ENCODE assay signal across 24 cellular contexts in the genomic region with DNA sequence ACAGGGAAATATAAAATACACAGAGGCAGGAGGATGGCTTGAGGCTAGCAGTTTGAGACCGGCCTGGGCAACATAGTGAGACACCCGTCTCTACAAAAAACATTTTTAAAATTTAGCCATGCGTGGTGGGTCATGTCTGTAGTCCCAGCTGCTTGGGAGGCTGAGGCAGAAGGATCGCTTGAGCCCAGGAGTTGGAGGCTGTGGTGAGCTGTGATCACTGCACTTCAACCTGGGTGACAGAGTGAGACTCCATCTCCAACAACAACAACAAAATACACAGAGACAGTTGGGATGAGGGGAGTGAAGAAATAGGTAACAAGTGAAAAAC. TPM values are rescaled to one million over a fixed set of nuclear protein-coding genes. Genes with fewer than 3 reads are reported as not detected.
A peak's percentile ranks its signal among the peaks of the same experiment; 100 is the strongest.
DNase-seq lines count a peak whose midpoint lies in the region; ATAC-seq, FAIRE-seq and TF ChIP-seq lines count a peak whose summit lies in the region.
"Had no signal": no experiment of that assay in that cellular context is flagged by ENCODE, and none has a peak within 500 bp of the region (broad histone marks: within the 10 kb centered on the region; RNA-seq: fewer than 3 reads in every experiment).

No MANE protein-coding gene starts in this region.

- H3K4me1 Mint-ChIP-seq in activated T-helper 17 cell treated with anti-CD3 and anti-CD28 coated beads, Interleukin-2, amount 50 U/mL, for 72 hours = peaks cover 13% of the 10 kb centered on the region
- peaks cover 19% of the 10 kb centered on the region for H3K4me1 Mint-ChIP-seq in nephron progenitor cell

- H3K27ac ChIP-seq in 22Rv1 (peak overlapping the region; percentile 43; the same call in 1 of the 2 replicates), kidney (ENCODE audit: low read depth in 2 of 2, low read length in 2 of 2) (peak overlapping the region; percentile 66 to 81)
- H3K27ac ChIP-seq: psoas muscle, SJSA1, spleen, tibial artery had no signal

- no peaks in the 10 kb centered on the region for H3K27me3 Mint-ChIP-seq in activated T-helper 17 cell treated with anti-CD3 and anti-CD28 coated beads, Interleukin-2, amount 50 U/mL, for 72 hours
- no peaks in the 10 kb centered on the region for H3K27me3 Mint-ChIP-seq in nephron progenitor cell (ENCODE audit: low read depth, poor library complexity)
- H3K27me3 Mint-ChIP-seq: activated CD4-positive, alpha-beta T cell treated with anti-CD3 and anti-CD28 coated beads, Interleukin-2, amount 10 ng/mL, durations not matched to agents 7 days and 5 days; activated CD8-positive, alpha-beta memory T cell treated with anti-CD3 and anti-CD28 coated beads, Interleukin-2, amount 10 ng/mL, durations not matched to agents 7 days and 5 days; activated naive CD8-positive, alpha-beta T cell treated with anti-CD3 and anti-CD28 coated beads for 36 hours; B cell; effector memory CD8-positive, alpha-beta T cell had no signal

- ATAC-seq in activated T-helper 17 cell treated with anti-CD3 and anti-CD28 coated beads, Interleukin-2, amount 50 U/mL, for 72 hours (replicated peaks) = no peak
- ATAC-seq: activated CD8-positive, alpha-beta memory T cell treated with anti-CD3 and anti-CD28 coated beads, Interleukin-2, amount 10 ng/mL, durations not matched to agents 7 days and 5 days; effector memory CD8-positive, alpha-beta T cell; psoas muscle had no signal

- H3K36me3 ChIP-seq in kidney (ENCODE audit: control insufficient read depth in 1 of 2, insufficient read depth in 2 of 2, low read length in 2 of 2) = no peaks in the 10 kb centered on the region
- H3K36me3 ChIP-seq: Peyer's patch had no signal

- H3K9me3 Mint-ChIP-seq in activated T-helper 17 cell treated with anti-CD3 and anti-CD28 coated beads, Interleukin-2, amount 50 U/mL, for 72 hours = no peaks in the 10 kb centered on the region
- no peaks in the 10 kb centered on the region for H3K9me3 Mint-ChIP-seq in nephron progenitor cell
- H3K9me3 Mint-ChIP-seq: activated CD4-positive, alpha-beta T cell treated with anti-CD3 and anti-CD28 coated beads, Interleukin-2, amount 10 ng/mL, durations not matched to agents 7 days and 5 days; activated naive CD8-positive, alpha-beta T cell treated with anti-CD3 and anti-CD28 coated beads for 36 hours; effector memory CD8-positive, alpha-beta T cell; T-helper 1 cell treated with Interleukin-12 subunit alpha and Interleukin-12 subunit beta and Interleukin-4 antibody, amounts not matched to agents 30 μg/mL and 1 μg/mL, for 36 hours had no signal

- intact Hi-C loops in kidney (cut with DNase I) = no loop called here

- H3K4me3 Mint-ChIP-seq in activated T-helper 17 cell treated with anti-CD3 and anti-CD28 coated beads, Interleukin-2, amount 50 U/mL, for 72 hours = no peak overlapping the region
- H3K4me3 Mint-ChIP-seq in nephron progenitor cell = no peak overlapping the region
- H3K4me3 Mint-ChIP-seq: activated CD4-positive, alpha-beta T cell treated with anti-CD3 and anti-CD28 coated beads, Interleukin-2, amount 10 ng/mL, durations not matched to agents 7 days and 5 days; activated CD8-positive, alpha-beta memory T cell treated with anti-CD3 and anti-CD28 coated beads, Interleukin-2, amount 10 ng/mL, durations not matched to agents 7 days and 5 days; activated naive CD8-positive, alpha-beta T cell treated with anti-CD3 and anti-CD28 coated beads for 36 hours; B cell; effector memory CD8-positive, alpha-beta T cell; T-helper 1 cell treated with Interleukin-12 subunit alpha and Interleukin-12 subunit beta and Interleukin-4 antibody, amounts not matched to agents 30 μg/mL and 1 μg/mL, for 36 hours had no signal

- no peaks in the 10 kb centered on the region for H3K9me3 ChIP-seq in kidney (ENCODE audit: control insufficient read depth in 1 of 2, low read length in 2 of 2)
- H3K9me3 ChIP-seq: Peyer's patch, psoas muscle, SJSA1, spleen, tibial artery had no signal

- FAIRE-seq in kidney (lab: Jason Lieb, UNC) = no peak

- peaks cover 23% of the 10 kb centered on the region for H3K36me3 Mint-ChIP-seq in activated T-helper 17 cell treated with anti-CD3 and anti-CD28 coated beads, Interleukin-2, amount 50 U/mL, for 72 hours (ENCODE audit: low read depth)
- H3K36me3 Mint-ChIP-seq in nephron progenitor cell (ENCODE audit: low read depth) = peaks cover 19% of the 10 kb centered on the region

- DNase-seq in kidney = no peak
- DNase-seq in nephron progenitor cell = no peak
- DNase-seq in activated effector memory CD4-positive, alpha-beta T cell treated with anti-CD3 and anti-CD28 coated beads, Interleukin-2, amount 50 U/mL, for 16 hours = no peak
- no peak for DNase-seq in HuH-7 (ENCODE audit: low spot score)
- no peak for DNase-seq in SW 1271 (lab: John Stamatoyannopoulos, UW)
- DNase-seq in OCI-M1 (lab: John Stamatoyannopoulos, UW) = no peak
- DNase-seq: activated CD4-positive, alpha-beta T cell treated with anti-CD3 and anti-CD28 coated beads, Interleukin-2, amount 10 ng/mL, durations not matched to agents 7 days and 5 days; activated CD8-positive, alpha-beta memory T cell treated with anti-CD3 and anti-CD28 coated beads, Interleukin-2, amount 10 ng/mL, durations not matched to agents 7 days and 5 days; activated naive CD8-positive, alpha-beta T cell treated with anti-CD3 and anti-CD28 coated beads for 36 hours; effector memory CD8-positive, alpha-beta T cell; EL; GOT3; MM.1S; psoas muscle; spleen; stimulated activated CD4-positive, alpha-beta T cell treated with anti-CD3 and anti-CD28 coated beads, Interleukin-4, amount 100 ng/mL, for 1 hour; stimulated activated naive CD4-positive, alpha-beta T cell treated with Interleukin-2 at 50 U/mL for 16 hours; tibial artery had no signal

- H3K4me3 ChIP-seq in kidney (ENCODE audit: low read length in 2 of 2) = no peak overlapping the region
- H3K4me3 ChIP-seq: Peyer's patch, psoas muscle, SJSA1, spleen, tibial artery had no signal

- H3K9ac ChIP-seq in kidney (ENCODE audit: low read length in 2 of 2) = no peak overlapping the region

- no peak for TF ChIP-seq CTCF in 22Rv1 (IDR thresholded peaks at IDR 0.05)
- TF ChIP-seq CTCF in kidney (IDR thresholded peaks at IDR 0.05; ENCODE audit: borderline replicate concordance, extremely low read depth, insufficient read depth) = no peak
- TF ChIP-seq CTCF in nephron progenitor cell (IDR thresholded peaks at IDR 0.05) = no peak

- H3K27ac Mint-ChIP-seq in activated T-helper 17 cell treated with anti-CD3 and anti-CD28 coated beads, Interleukin-2, amount 50 U/mL, for 72 hours = peak overlapping the region; percentile 18
- peak overlapping the region; percentile 34 for H3K27ac Mint-ChIP-seq in nephron progenitor cell
- H3K27ac Mint-ChIP-seq: activated CD4-positive, alpha-beta T cell treated with anti-CD3 and anti-CD28 coated beads, Interleukin-2, amount 10 ng/mL, durations not matched to agents 7 days and 5 days; activated CD8-positive, alpha-beta memory T cell treated with anti-CD3 and anti-CD28 coated beads, Interleukin-2, amount 10 ng/mL, durations not matched to agents 7 days and 5 days; activated naive CD8-positive, alpha-beta T cell treated with anti-CD3 and anti-CD28 coated beads for 36 hours; B cell; T-helper 1 cell treated with Interleukin-12 subunit alpha and Interleukin-12 subunit beta and Interleukin-4 antibody, amounts not matched to agents 30 μg/mL and 1 μg/mL, for 36 hours had no signal

- H3K4me1 ChIP-seq in kidney (ENCODE audit: control insufficient read depth in 1 of 2, insufficient read depth in 1 of 2, low read depth in 1 of 2, low read length in 2 of 2) = peaks cover 16 to 17% of the 10 kb centered on the region in 2 donors
- H3K4me1 ChIP-seq: psoas muscle, SJSA1, spleen, tibial artery had no signal

RNA-seq across cellular contexts. Expression of gene SUSD1, which starts 55.1 kb away (rescaled TPM):
- total RNA-seq in activated T-helper 17 cell treated with anti-CD3 and anti-CD28 coated beads, Interleukin-2, amount 50 U/mL, for 72 hours = 1 to 10 TPM; 1.8 to 6.3 TPM
- total RNA-seq in kidney = 19.8 TPM
- 11.0 TPM for polyA plus RNA-seq in kidney (ENCODE audit: insufficient read depth, low read depth, low replicate concordance)
